Comparison of ENCODE assay signal across 19 cellular contexts in genomic region chr6:91352285-91352684, GRCh38.
"Had no signal": no experiment of that assay in that cellular context is flagged by ENCODE, and none has a peak within 500 bp of the region (broad histone marks: within the 10 kb centered on the region; RNA-seq: fewer than 3 reads in every experiment).

No MANE protein-coding gene starts in this region.

- H3K36me3 ChIP-seq: MG63, Peyer's patch, SJCRH30 had no signal

- H3K27ac ChIP-seq: PC-9, Peyer's patch, SJCRH30 had no signal

- H3K4me2 ChIP-seq: PC-9 had no signal

- H3K4me1 ChIP-seq: Peyer's patch, SJCRH30 had no signal

- H3K27me3 ChIP-seq: MG63, Peyer's patch, SJCRH30 had no signal

- DNase-seq: KBM-7, MG63, NCI-H1092, NCI-H1105 treated with DMSO at 0.1 percent for 48 hours, NCI-H1417 treated with DMSO at 0.1 percent for 48 hours, NCI-H146, NCI-H1694 treated with DMSO at 0.1 percent for 48 hours, NCI-H1930, NCI-H2081, NCI-H2107, NCI-H2227 treated with DMSO at 0.1 percent for 48 hours, NCI-H524, NCI-H69, NCI-H774, OCI-M1, PC-9, Peyer's patch, SHP77 treated with DMSO at 0.1 percent for 48 hours, SJCRH30 had no signal

- H3K9me3 ChIP-seq: MG63, Peyer's patch, SJCRH30 had no signal

- H2AFZ ChIP-seq: PC-9 had no signal

- H3K4me3 ChIP-seq: MG63, PC-9, Peyer's patch, SJCRH30 had no signal
